Comparison of ENCODE assay signal across 8 cellular contexts in genomic region chr3:188421836-188422540, GRCh38.
DNase-seq lines count a peak whose midpoint lies in the region; ATAC-seq lines count a peak whose summit lies in the region.

No MANE protein-coding gene starts in this region.

- H3K9me3 ChIP-seq in mesenchymal stem cell (ENCODE audit: control insufficient read depth, low read length) = peaks cover 13% of the 10 kb centered on the region

- H3K4me2 ChIP-seq in mesenchymal stem cell (ENCODE audit: low read length, poor library complexity, severe bottlenecking) = no peak overlapping the region

- no peaks in the 10 kb centered on the region for H3K36me3 ChIP-seq in mesenchymal stem cell (ENCODE audit: control insufficient read depth in 1 of 2, insufficient read depth in 2 of 2, low read depth in 1 of 2, low read length in 2 of 2)

- no peak overlapping the region for H2BK12ac ChIP-seq in mesenchymal stem cell (ENCODE audit: low read length in 2 of 2)

- H2BK15ac ChIP-seq in mesenchymal stem cell (ENCODE audit: low read depth, poor library complexity, severe bottlenecking) = no peak overlapping the region

- peak overlapping the region in 1 of 2 experiments; percentile 43 for H3K18ac ChIP-seq in mesenchymal stem cell (ENCODE audit: low read depth in 1 of 2, low read length in 2 of 2)

- no peak overlapping the region for H2BK120ac ChIP-seq in mesenchymal stem cell (ENCODE audit: low read depth, low read length)

- H3K79me1 ChIP-seq in mesenchymal stem cell (replicated peaks; ENCODE audit: low read length, poor library complexity, severe bottlenecking) = peaks cover 10% of the 10 kb centered on the region

- H3K23ac ChIP-seq in mesenchymal stem cell (ENCODE audit: low read length in 2 of 2) = no peak overlapping the region

- H3K27me3 ChIP-seq in mesenchymal stem cell (ENCODE audit: control insufficient read depth in 1 of 2, insufficient read depth in 1 of 2, low read length in 2 of 2) = no peaks in the 10 kb centered on the region

- peak overlapping the region; percentile 26 for H3K9ac ChIP-seq in mesenchymal stem cell (ENCODE audit: low read length)

- H2AK5ac ChIP-seq in mesenchymal stem cell (ENCODE audit: low read length, severe bottlenecking) = peak overlapping the region; percentile 77

- no peak overlapping the region for H3K14ac ChIP-seq in mesenchymal stem cell (ENCODE audit: low read length in 2 of 2)

- no peak overlapping the region for H3K4me3 ChIP-seq in mesenchymal stem cell (ENCODE audit: insufficient read depth in 1 of 2, low read depth in 1 of 2, low read length in 2 of 2)

- ATAC-seq in GM18861 (IDR thresholded peaks at IDR 0.05; ENCODE audit: unreplicated experiment) (peak; percentile 100), HG02763 (IDR thresholded peaks at IDR 0.05; ENCODE audit: unreplicated experiment) (peak; percentile 99)

- H2AFZ ChIP-seq in mesenchymal stem cell (ENCODE audit: low read depth, low read length) = no peak overlapping the region

- no peak overlapping the region for H2BK5ac ChIP-seq in mesenchymal stem cell (ENCODE audit: low read depth, low read length, poor library complexity, severe bottlenecking)

- peak overlapping the region in 1 of 2 experiments; percentile 33 for H3K4ac ChIP-seq in mesenchymal stem cell (ENCODE audit: low read depth in 1 of 2, low read length in 2 of 2)

- WGBS in mesenchymal stem cell = 100% methylated on average over 1 of the region's 6 CpGs

- H4K91ac ChIP-seq in mesenchymal stem cell (ENCODE audit: low read length) = no peak overlapping the region

- H4K8ac ChIP-seq in mesenchymal stem cell (ENCODE audit: low read length) = no peak overlapping the region

- peak overlapping the region; percentile 13 for H3K27ac ChIP-seq in mesenchymal stem cell (ENCODE audit: low read length, poor library complexity, severe bottlenecking)

- peak; percentile 98 for DNase-seq in NOMO-1 treated with DMSO at 0.1 percent for 48 hours (lab: John Stamatoyannopoulos, UW; ENCODE audit: unreplicated experiment)
- no peak for DNase-seq in mesenchymal stem cell
- DNase-seq in stimulated activated CD4-positive, alpha-beta T cell treated with anti-CD3 and anti-CD28 coated beads, Interleukin-4, amount 100 ng/mL, for 4 hours = no peak
- no peak for DNase-seq in activated CD4-positive, alpha-beta T cell treated with anti-CD3 and anti-CD28 coated beads, Interleukin-2, amount 50 U/mL, for 4 hours
- no peak for DNase-seq in effector CD8-positive, alpha-beta T cell (lab: John Stamatoyannopoulos, UW)
- no peak for DNase-seq in inferior parietal cortex (ENCODE audit: extremely low spot score)

- H3K4me1 ChIP-seq in mesenchymal stem cell (ENCODE audit: control insufficient read depth, insufficient read depth, low read depth, low read length) = peaks cover 1% of the 10 kb centered on the region
